17 cellular contexts compared by ENCODE assay signal in genomic region chr1:53305650-53306049, GRCh38. TPM values are rescaled to one million over a fixed set of nuclear protein-coding genes. Genes with fewer than 3 reads are reported as not detected.
A peak's percentile ranks its signal among the peaks of the same experiment; 100 is the strongest.
DNase-seq lines count a peak whose midpoint lies in the region; ATAC-seq lines count a peak whose summit lies in the region.
"Had no signal": no experiment of that assay in that cellular context is flagged by ENCODE, and none has a peak within 500 bp of the region (broad histone marks: within the 10 kb centered on the region; RNA-seq: fewer than 3 reads in every experiment).

No MANE protein-coding gene starts in this region.

- H2BK5ac ChIP-seq in neuronal stem cell (ENCODE audit: low read length): no peak overlapping the region

- no peaks in the 10 kb centered on the region for H3K9me3 ChIP-seq in MG63
- H3K9me3 ChIP-seq in neuronal stem cell (replicated peaks in 1 of 2; ENCODE audit: control insufficient read depth in 2 of 2, insufficient read depth in 1 of 2, low read depth in 1 of 2, low read length in 2 of 2): no peaks in the 10 kb centered on the region
- H3K9me3 ChIP-seq: A549, mucosa of descending colon, transverse colon had no signal

- H3K9ac ChIP-seq in neuronal stem cell (ENCODE audit: low read depth, low read length, poor library complexity): peak overlapping the region; percentile 26

- peaks cover 12 to 29% of the 10 kb centered on the region in 2 donors for H3K4me1 ChIP-seq in neuronal stem cell (ENCODE audit: control insufficient read depth in 2 of 2, insufficient read depth in 1 of 2, low read depth in 1 of 2, low read length in 2 of 2)
- H3K4me1 ChIP-seq: A549, transverse colon had no signal

- H3K9me3 Mint-ChIP-seq in T-helper 1 cell treated with Interleukin-12 subunit alpha and Interleukin-12 subunit beta and Interleukin-4 antibody, amounts not matched to agents 30 μg/mL and 1 μg/mL, for 36 hours: no peaks in the 10 kb centered on the region
- H3K9me3 Mint-ChIP-seq in central memory CD8-positive, alpha-beta T cell: no peaks in the 10 kb centered on the region
- H3K9me3 Mint-ChIP-seq: activated B cell treated with CpG ODN at 0.5 μM for 24 hours had no signal

- no peak overlapping the region for H3K4ac ChIP-seq in neuronal stem cell (ENCODE audit: low read length)

- H3K4me3 Mint-ChIP-seq in T-helper 1 cell treated with Interleukin-12 subunit alpha and Interleukin-12 subunit beta and Interleukin-4 antibody, amounts not matched to agents 30 μg/mL and 1 μg/mL, for 36 hours: no peak overlapping the region
- H3K4me3 Mint-ChIP-seq in central memory CD8-positive, alpha-beta T cell: no peak overlapping the region
- H3K4me3 Mint-ChIP-seq: activated B cell treated with CpG ODN at 0.5 μM for 24 hours had no signal

- H3K36me3 ChIP-seq in MG63 (peaks cover 25% of the 10 kb centered on the region), neuronal stem cell (replicated peaks in 1 of 2; ENCODE audit: control insufficient read depth in 2 of 2, insufficient read depth in 2 of 2, low read length in 2 of 2) (peaks cover 9 to 12% of the 10 kb centered on the region in 2 donors)
- H3K36me3 ChIP-seq: transverse colon had no signal

- H3K36me3 Mint-ChIP-seq in T-helper 1 cell treated with Interleukin-12 subunit alpha and Interleukin-12 subunit beta and Interleukin-4 antibody, amounts not matched to agents 30 μg/mL and 1 μg/mL, for 36 hours (ENCODE audit: low read depth): peaks cover 2% of the 10 kb centered on the region
- peaks cover 6% of the 10 kb centered on the region for H3K36me3 Mint-ChIP-seq in central memory CD8-positive, alpha-beta T cell (ENCODE audit: insufficient read depth)

- no peak overlapping the region for H4K8ac ChIP-seq in neuronal stem cell (ENCODE audit: low read depth, low read length)

- peak overlapping the region; percentile 28 for H3K23ac ChIP-seq in neuronal stem cell (ENCODE audit: low read depth, low read length, poor library complexity)

- H3K4me3 ChIP-seq in MG63: no peak overlapping the region
- no peak overlapping the region for H3K4me3 ChIP-seq in neuronal stem cell (ENCODE audit: low read length in 2 of 2)
- H3K4me3 ChIP-seq: A549, coronary artery, mucosa of descending colon, transverse colon had no signal

- WGBS in neuronal stem cell (ENCODE audit: extremely low coverage in 2 of 2, insufficient read length in 2 of 2, insufficient replicate concordance in 1 of 2), 2 donors: no CpG with 5 or more reads among the region's 7 CpGs

- H2BK15ac ChIP-seq in neuronal stem cell (ENCODE audit: low read length): no peak overlapping the region

- H4K91ac ChIP-seq in neuronal stem cell (ENCODE audit: low read depth, low read length, poor library complexity): no peak overlapping the region

- H3K18ac ChIP-seq in neuronal stem cell (ENCODE audit: low read length): peak overlapping the region; percentile 58

- H3K27me3 Mint-ChIP-seq in T-helper 1 cell treated with Interleukin-12 subunit alpha and Interleukin-12 subunit beta and Interleukin-4 antibody, amounts not matched to agents 30 μg/mL and 1 μg/mL, for 36 hours (ENCODE audit: low read depth): no peaks in the 10 kb centered on the region
- no peaks in the 10 kb centered on the region for H3K27me3 Mint-ChIP-seq in central memory CD8-positive, alpha-beta T cell
- H3K27me3 Mint-ChIP-seq: activated B cell treated with CpG ODN at 0.5 μM for 24 hours had no signal

- ATAC-seq in central memory CD8-positive, alpha-beta T cell (replicated peaks; ENCODE audit: extremely low read depth, poor library complexity, severe bottlenecking): no peak
- ATAC-seq: A549, HepG2, mucosa of descending colon had no signal

- H3K27ac ChIP-seq in neuronal stem cell (replicated peaks; ENCODE audit: low read length): no peak overlapping the region
- H3K27ac ChIP-seq: A549, coronary artery, transverse colon had no signal

- no peak overlapping the region for H2BK12ac ChIP-seq in neuronal stem cell (ENCODE audit: low read length)

- DNase-seq in T-helper 1 cell: no peak
- peak; percentile 88 for DNase-seq in MG63
- DNase-seq in central memory CD8-positive, alpha-beta T cell (ENCODE audit: low spot score in 2 of 2): no peak
- no peak for DNase-seq in neuronal stem cell (ENCODE audit: low spot score)
- no peak for DNase-seq in NCI-H1048 (lab: John Stamatoyannopoulos, UW)
- DNase-seq in germinal center (ENCODE audit: low spot score): no peak
- no peak for DNase-seq in NCI-H446 treated with DMSO at 0.1 percent for 48 hours (lab: John Stamatoyannopoulos, UW)
- DNase-seq: activated B cell treated with CpG ODN at 0.5 μM for 24 hours, DMS53, mucosa of descending colon, NCI-H1694, retina, transverse colon had no signal

- H2BK120ac ChIP-seq in neuronal stem cell (ENCODE audit: low read depth, low read length): no peak overlapping the region

- H2AFZ ChIP-seq in neuronal stem cell (ENCODE audit: low read length): no peak overlapping the region

- H3K27ac Mint-ChIP-seq in T-helper 1 cell treated with Interleukin-12 subunit alpha and Interleukin-12 subunit beta and Interleukin-4 antibody, amounts not matched to agents 30 μg/mL and 1 μg/mL, for 36 hours: peak overlapping the region; percentile 76
- peak overlapping the region; percentile 14 for H3K27ac Mint-ChIP-seq in central memory CD8-positive, alpha-beta T cell (ENCODE audit: low read depth)
- H3K27ac Mint-ChIP-seq: activated B cell treated with CpG ODN at 0.5 μM for 24 hours had no signal

- H2AK5ac ChIP-seq in neuronal stem cell (ENCODE audit: low read depth, low read length): peak overlapping the region; percentile 16

- H3K4me2 ChIP-seq in neuronal stem cell (ENCODE audit: insufficient read depth, low read length, poor library complexity, severe bottlenecking): no peak overlapping the region
- H3K4me2 ChIP-seq: A549 had no signal

- H3K4me1 Mint-ChIP-seq in T-helper 1 cell treated with Interleukin-12 subunit alpha and Interleukin-12 subunit beta and Interleukin-4 antibody, amounts not matched to agents 30 μg/mL and 1 μg/mL, for 36 hours (ENCODE audit: low read depth): peaks cover 14% of the 10 kb centered on the region
- H3K4me1 Mint-ChIP-seq in central memory CD8-positive, alpha-beta T cell: peaks cover 19% of the 10 kb centered on the region
- H3K4me1 Mint-ChIP-seq: activated B cell treated with CpG ODN at 0.5 μM for 24 hours had no signal

- peak overlapping the region; percentile 10 for H3K14ac ChIP-seq in neuronal stem cell (ENCODE audit: low read length)

- H3K79me1 ChIP-seq in neuronal stem cell (ENCODE audit: low read depth, low read length): peaks cover 17% of the 10 kb centered on the region

- H3K27me3 ChIP-seq in MG63 (no peaks in the 10 kb centered on the region), neuronal stem cell (ENCODE audit: control insufficient read depth in 3 of 3, insufficient read depth in 3 of 3, low read depth in 1 of 3, low read length in 3 of 3) (no peaks in the 10 kb centered on the region)
- H3K27me3 ChIP-seq: transverse colon had no signal

RNA-seq across cellular contexts. Expression of gene LRP8, which starts 22.2 kb away (rescaled TPM):
- 12.4 and 16.1 TPM in 2 replicates for total RNA-seq in MG63 (2014; rRNA removed; shearing (Covaris generic); ENCODE audit: low replicate concordance)
- polyA plus RNA-seq in neuronal stem cell (2013, experiment 1 of 2): 23.6 TPM
- polyA plus RNA-seq in neuronal stem cell (2013, experiment 2 of 2): 22.6 TPM
